In genomic region chr9:70451765-70452164, GRCh38 we compare ENCODE assay signal across 16 cellular contexts. TPM values are rescaled to one million over a fixed set of nuclear protein-coding genes. Genes with fewer than 3 reads are reported as not detected.
DNase-seq lines count a peak whose midpoint lies in the region; ATAC-seq and TF ChIP-seq lines count a peak whose summit lies in the region.
"Had no signal": no experiment of that assay in that cellular context is flagged by ENCODE, and none has a peak within 500 bp of the region (broad histone marks: within the 10 kb centered on the region; RNA-seq: fewer than 3 reads in every experiment).

No MANE protein-coding gene starts in this region.

- H3K9me3 ChIP-seq in right cardiac atrium (ENCODE audit: control insufficient read depth, low read length) (no peaks in the 10 kb centered on the region), osteoblast (ENCODE audit: low read depth, low read length) (no peaks in the 10 kb centered on the region)
- H3K9me3 ChIP-seq: BE2C had no signal

- 87% methylated on average over 5 of the region's 5 CpGs for WGBS in right cardiac atrium

- H3K4me1 ChIP-seq in right cardiac atrium (ENCODE audit: control insufficient read depth, insufficient read depth, low read length) (peaks cover 9% of the 10 kb centered on the region), osteoblast (ENCODE audit: insufficient read depth, low read length) (no peaks in the 10 kb centered on the region)
- H3K4me1 ChIP-seq: BE2C had no signal

- no peak overlapping the region for H3K27ac ChIP-seq in right cardiac atrium (ENCODE audit: low read length)
- H3K27ac ChIP-seq in osteoblast (ENCODE audit: low read depth, low read length) = no peak overlapping the region

- ATAC-seq in left ventricle myocardium superior (peak; percentile 49), right cardiac atrium (no peak), HG02588 (IDR thresholded peaks at IDR 0.05; ENCODE audit: unreplicated experiment) (no peak)

- no peak for TF ChIP-seq CTCF in osteoblast (IDR thresholded peaks at IDR 0.05; ENCODE audit: extremely low read depth, low read depth, low read length)

- no peak overlapping the region for H3K4me2 ChIP-seq in osteoblast (ENCODE audit: insufficient read depth, low read length)

- DNase-seq in left ventricle myocardium superior (no peak), right cardiac atrium (no peak), iris pigment epithelial cell (ENCODE audit: low read depth) (peak; percentile 46), osteoblast (ENCODE audit: insufficient read length, low spot score, missing footprints) (peak; percentile 17)
- DNase-seq in stimulated activated CD4-positive, alpha-beta T cell treated with anti-CD3 and anti-CD28 coated beads, Interleukin-4, amount 100 ng/mL, for 4 hours = no peak
- DNase-seq: BE2C; C1 segment of cervical spinal cord; CD4-positive, CD25-positive, alpha-beta regulatory T cell; CD8-positive, alpha-beta memory T cell; COR-L47; DMS 273 treated with DMSO at 0.1 percent for 48 hours; DMS53; DND-41; EL; H9 had no signal

- no peak overlapping the region for H3K4me3 ChIP-seq in right cardiac atrium (ENCODE audit: low read length)
- no peak overlapping the region for H3K4me3 ChIP-seq in osteoblast (ENCODE audit: insufficient read depth, low read length)

- no peaks in the 10 kb centered on the region for H3K36me3 ChIP-seq in osteoblast (ENCODE audit: insufficient read depth, low read length)
- H3K36me3 ChIP-seq: BE2C had no signal

- intact Hi-C loops in left ventricle myocardium superior (cut with micrococcal nuclease) = no loop called here
- intact Hi-C loops in right cardiac atrium (cut with DNase I) = no loop called here

- no peaks in the 10 kb centered on the region for H4K20me1 ChIP-seq in osteoblast (ENCODE audit: insufficient read depth, low read length)

- H2AFZ ChIP-seq in osteoblast (ENCODE audit: low read length) = no peak overlapping the region

- no peaks in the 10 kb centered on the region for H3K79me2 ChIP-seq in osteoblast (ENCODE audit: insufficient read depth, low read length)

- H3K27me3 ChIP-seq in right cardiac atrium (ENCODE audit: control insufficient read depth, insufficient read depth) (no peaks in the 10 kb centered on the region), osteoblast (ENCODE audit: insufficient read depth, low read length) (no peaks in the 10 kb centered on the region)
- H3K27me3 ChIP-seq: BE2C had no signal

RNA-seq across cellular contexts. Expression of gene KLF9, which starts 37.3 kb away (rescaled TPM):
- total RNA-seq in left ventricle myocardium superior (54.9 TPM), right cardiac atrium (10 to 100 TPM; 59.3 to 76.6 (median 72.6) TPM), osteoblast (46.9 and 51.8 TPM in 2 replicates)
- 39.5 TPM for polyA plus RNA-seq in right cardiac atrium

Comparison
In these comparisons a context has a peak if more than half of its experiments do, and no peak if none do; other contexts are left out.
1. DNase-seq: peak in iris pigment epithelial cell (single experiment) and osteoblast (single experiment); none in left ventricle myocardium superior (single experiment), right cardiac atrium (0 of 3) and stimulated activated CD4-positive, alpha-beta T cell treated with anti-CD3 and anti-CD28 coated beads, Interleukin-4, amount 100 ng/mL, for 4 hours (0 of 2).